ENCODE assay signal across 34 cellular contexts in genomic region chr12:47493801-47494200, GRCh38.
"Had no signal": no experiment of that assay in that cellular context is flagged by ENCODE, and none has a peak within 500 bp of the region (broad histone marks: within the 10 kb centered on the region; RNA-seq: fewer than 3 reads in every experiment).

No MANE protein-coding gene starts in this region.

- DNase-seq: Karpas-422, Kasumi-1, MG63, MM.1S, MV-4-11, NCI-H1048, NCI-H1092, NCI-H1092 treated with DMSO at 0.1 percent for 48 hours, NCI-H1105, NCI-H1105 treated with DMSO at 0.1 percent for 48 hours, NCI-H1417, NCI-H1417 treated with DMSO at 0.1 percent for 48 hours, NCI-H1436, NCI-H1436 treated with DMSO at 0.1 percent for 48 hours, NCI-H146, NCI-H1694, NCI-H1694 treated with DMSO at 0.1 percent for 48 hours, NCI-H187, NCI-H187 treated with DMSO at 0.1 percent for 48 hours, NCI-H1930, NCI-H2029, NCI-H2029 treated with DMSO at 0.1 percent for 48 hours, NCI-H2081, NCI-H2081 treated with DMSO at 0.1 percent for 48 hours, NCI-H2107, NCI-H2171, NCI-H2171 treated with DMSO at 0.1 percent for 48 hours, NCI-H2227 treated with DMSO at 0.1 percent for 48 hours, NCI-H226, NCI-H345, NCI-H446, NCI-H446 treated with DMSO at 0.1 percent for 48 hours, NCI-H510A, NCI-H510A treated with DMSO at 0.1 percent for 48 hours had no signal

- H3K4me3 ChIP-seq: MG63 had no signal

- H3K27me3 ChIP-seq: MG63 had no signal

- H3K36me3 ChIP-seq: MG63 had no signal
